27 cellular contexts compared by ENCODE assay signal in genomic region chr3:157913052-157913451, GRCh38.
"Had no signal": no experiment of that assay in that cellular context is flagged by ENCODE, and none has a peak within 500 bp of the region (broad histone marks: within the 10 kb centered on the region; RNA-seq: fewer than 3 reads in every experiment).

No MANE protein-coding gene starts in this region.

- H3K4me3 Mint-ChIP-seq: activated naive CD4-positive, alpha-beta T cell treated with anti-CD3 and anti-CD28 coated beads for 36 hours; activated naive CD8-positive, alpha-beta T cell treated with anti-CD3 and anti-CD28 coated beads for 36 hours; activated T-helper 1 cell treated with anti-CD3 and anti-CD28 coated beads, Interleukin-12 subunit alpha, Interleukin-12 subunit beta, Interleukin-2, Interleukin-4 antibody, amounts not matched to agents 30 ng/mL and 10 ng/mL and 1 ng/mL, durations not matched to agents 14 hours and 24 hours and 36 hours; brain; effector memory CD8-positive, alpha-beta T cell; naive thymus-derived CD8-positive, alpha-beta T cell; neural progenitor cell; T-helper 2 cell treated with Interferon-gamma antibody and Interleukin-4, amounts not matched to agents 5 μg/mL and 100 μg/mL, for 36 hours had no signal

- H3K4me1 ChIP-seq: ascending aorta, gastrocnemius medialis, parathyroid adenoma, psoas muscle, spleen, tibial nerve had no signal

- H3K9me3 ChIP-seq: ascending aorta, gastrocnemius medialis, psoas muscle, sigmoid colon, spleen, tibial nerve had no signal

- H2AFZ ChIP-seq: hepatocyte, neural progenitor cell, parathyroid adenoma had no signal

- H3K27ac ChIP-seq: ascending aorta, hepatocyte, neural progenitor cell, parathyroid adenoma, psoas muscle, sigmoid colon, spleen, tibial nerve, VCaP had no signal

- H3K27ac Mint-ChIP-seq: activated naive CD4-positive, alpha-beta T cell treated with anti-CD3 and anti-CD28 coated beads for 36 hours; activated naive CD8-positive, alpha-beta T cell treated with anti-CD3 and anti-CD28 coated beads for 36 hours; activated T-helper 1 cell treated with anti-CD3 and anti-CD28 coated beads, Interleukin-12 subunit alpha, Interleukin-12 subunit beta, Interleukin-2, Interleukin-4 antibody, amounts not matched to agents 30 ng/mL and 10 ng/mL and 1 ng/mL, durations not matched to agents 14 hours and 24 hours and 36 hours; brain; effector memory CD8-positive, alpha-beta T cell; naive thymus-derived CD8-positive, alpha-beta T cell; neural progenitor cell; T-helper 2 cell treated with Interferon-gamma antibody and Interleukin-4, amounts not matched to agents 5 μg/mL and 100 μg/mL, for 36 hours had no signal

- H3K79me2 ChIP-seq: hepatocyte, parathyroid adenoma had no signal

- H3K27me3 Mint-ChIP-seq: activated naive CD8-positive, alpha-beta T cell treated with anti-CD3 and anti-CD28 coated beads for 36 hours had no signal

- H3K9me3 Mint-ChIP-seq: activated naive CD4-positive, alpha-beta T cell treated with anti-CD3 and anti-CD28 coated beads for 36 hours; activated naive CD8-positive, alpha-beta T cell treated with anti-CD3 and anti-CD28 coated beads for 36 hours; activated T-helper 1 cell treated with anti-CD3 and anti-CD28 coated beads, Interleukin-12 subunit alpha, Interleukin-12 subunit beta, Interleukin-2, Interleukin-4 antibody, amounts not matched to agents 30 ng/mL and 10 ng/mL and 1 ng/mL, durations not matched to agents 14 hours and 24 hours and 36 hours; brain; neural progenitor cell; T-helper 2 cell treated with Interferon-gamma antibody and Interleukin-4, amounts not matched to agents 5 μg/mL and 100 μg/mL, for 36 hours had no signal

- H3K4me2 ChIP-seq: hepatocyte, neural progenitor cell had no signal

- H3K36me3 Mint-ChIP-seq: activated naive CD8-positive, alpha-beta T cell treated with anti-CD3 and anti-CD28 coated beads for 36 hours; brain; naive thymus-derived CD8-positive, alpha-beta T cell; neural progenitor cell had no signal

- H3K36me3 ChIP-seq: ascending aorta, gastrocnemius medialis, neural progenitor cell, sigmoid colon, spleen, tibial nerve had no signal

- DNase-seq: activated CD4-positive, alpha-beta T cell treated with anti-CD3 and anti-CD28 coated beads for 4 hours; activated CD4-positive, alpha-beta T cell treated with anti-CD3 and anti-CD28 coated beads, Interleukin-2, amount 50 U/mL, for 4 hours; activated effector memory CD4-positive, alpha-beta T cell treated with anti-CD3 and anti-CD28 coated beads, Interleukin-2, amount 50 U/mL, for 16 hours; activated naive CD4-positive, alpha-beta T cell treated with anti-CD3 and anti-CD28 coated beads for 36 hours; activated naive CD8-positive, alpha-beta T cell treated with anti-CD3 and anti-CD28 coated beads for 36 hours; cortex of kidney; effector memory CD8-positive, alpha-beta T cell; gastrocnemius medialis; glutamatergic neuron; left colon; mammary epithelial cell; naive thymus-derived CD8-positive, alpha-beta T cell; occipital lobe; psoas muscle; sigmoid colon; spleen; stimulated activated naive CD4-positive, alpha-beta T cell; T-helper 1 cell had no signal

- H3K4me1 Mint-ChIP-seq: activated naive CD8-positive, alpha-beta T cell treated with anti-CD3 and anti-CD28 coated beads for 36 hours; naive thymus-derived CD8-positive, alpha-beta T cell had no signal

- H3K4me3 ChIP-seq: ascending aorta, gastrocnemius medialis, hepatocyte, neural progenitor cell, psoas muscle, sigmoid colon, spleen, tibial nerve had no signal

- H3K27me3 ChIP-seq: ascending aorta, gastrocnemius medialis, hepatocyte, neural progenitor cell, sigmoid colon, spleen, tibial nerve had no signal

- H3K9ac ChIP-seq: neural progenitor cell, parathyroid adenoma had no signal
